In the genomic region with DNA sequence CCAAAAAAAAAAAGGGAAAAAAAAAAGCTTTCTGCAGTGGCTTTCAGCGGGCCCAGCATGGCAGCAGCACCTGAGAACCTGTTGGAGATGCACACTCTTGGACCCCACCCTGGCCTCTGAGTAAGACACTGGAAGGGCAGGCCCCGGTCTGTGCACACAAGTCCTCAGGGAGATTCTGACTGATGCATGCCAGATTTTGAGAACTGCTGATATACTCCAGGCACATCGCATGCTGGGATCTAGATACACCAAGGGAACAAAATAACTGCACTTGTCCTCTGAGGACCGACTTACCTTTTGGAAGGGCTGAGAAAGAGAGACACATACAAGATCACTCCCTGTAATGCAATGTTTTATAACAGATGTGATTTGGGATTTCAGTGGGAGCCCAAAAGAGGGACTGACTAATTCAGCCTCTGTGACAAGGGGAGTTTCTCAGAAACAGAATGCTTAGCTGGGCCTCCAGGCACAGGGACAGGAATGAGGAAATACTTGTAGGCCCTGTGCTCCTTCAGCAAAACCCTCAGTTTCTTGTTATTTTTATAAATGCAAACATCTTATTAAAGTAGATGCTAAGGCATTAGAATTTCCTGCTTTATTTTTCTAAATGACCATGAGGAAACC, we compare ENCODE assay signal across 14 cellular contexts. TPM values are rescaled to one million over a fixed set of nuclear protein-coding genes. Genes with fewer than 3 reads are reported as not detected.
DNase-seq lines count a peak whose midpoint lies in the region; ATAC-seq and TF ChIP-seq lines count a peak whose summit lies in the region.
"Had no signal": no experiment of that assay in that cellular context is flagged by ENCODE, and none has a peak within 500 bp of the region (broad histone marks: within the 10 kb centered on the region; RNA-seq: fewer than 3 reads in every experiment).

No MANE protein-coding gene starts in this region.

- intact Hi-C loops in body of pancreas (cut with DNase I) = no loop called here
- intact Hi-C loops in left cardiac atrium (cut with DNase I) = no loop called here
- intact Hi-C loops in sciatic nerve (cut with DNase I) = no loop called here

- no peaks in the 10 kb centered on the region for H3K36me3 ChIP-seq in body of pancreas (replicated peaks in 1 of 2; ENCODE audit: insufficient read depth in 1 of 2, low read depth in 2 of 2)
- H3K36me3 ChIP-seq: neutrophil had no signal

- no peaks in the 10 kb centered on the region for H3K27me3 ChIP-seq in body of pancreas

- WGBS in body of pancreas, 2 donors = 76 to 86% methylated on average over 4 of the region's 4 CpGs

- DNase-seq in AG10803 (ENCODE audit: low read depth) (peak; percentile 69), body of pancreas (no peak), left cardiac atrium (no peak), sciatic nerve (ENCODE audit: low spot score) (no peak), GM10266 (ENCODE audit: extremely low spot score) (no peak)
- DNase-seq in activated CD4-positive, alpha-beta T cell treated with anti-CD3 and anti-CD28 coated beads for 1 hour = no peak
- DNase-seq: activated T-cell treated with anti-CD3 and anti-CD28 coated beads, Interleukin-2, amount 50 U/mL, for 48 hours; NCI-H446; RPMI8226; stimulated activated CD4-positive, alpha-beta T cell treated with anti-CD3 and anti-CD28 coated beads, Interleukin-2, amount 100 ng/mL, for 48 hours had no signal

- no peak for TF ChIP-seq POLR2A in body of pancreas (IDR thresholded peaks at IDR 0.05)

- no peak for TF ChIP-seq CTCF in AG10803 (conservative IDR thresholded peaks at IDR 0.05; ENCODE audit: low read length)
- TF ChIP-seq CTCF in body of pancreas (IDR thresholded peaks at IDR 0.05) = no peak
- TF ChIP-seq CTCF in GM10266 (IDR thresholded peaks at IDR 0.05; ENCODE audit: control insufficient read depth, insufficient read depth, low read depth, missing control alignments) = no peak

- peaks cover 60% of the 10 kb centered on the region for H3K4me1 ChIP-seq in body of pancreas

- H3K4me3 ChIP-seq in AG10803 (ENCODE audit: low read length) = no peak overlapping the region
- no peak overlapping the region for H3K4me3 ChIP-seq in body of pancreas

- no peaks in the 10 kb centered on the region for H3K9me3 ChIP-seq in body of pancreas
- H3K9me3 ChIP-seq: neutrophil had no signal

- ATAC-seq in body of pancreas = no peak
- peak; percentile 61 to 72 for ATAC-seq in left cardiac atrium
- ATAC-seq in sciatic nerve = peak; percentile 53
- no peak for ATAC-seq in GM21528 (IDR thresholded peaks at IDR 0.05; ENCODE audit: low FRiP score, unreplicated experiment)
- no peak for ATAC-seq in HG02759 (IDR thresholded peaks at IDR 0.05; ENCODE audit: unreplicated experiment)

- peak overlapping the region in 3 of 4 donors; percentile 15 to 45 (median 37) for H3K27ac ChIP-seq in body of pancreas
- H3K27ac ChIP-seq: neutrophil, VCaP had no signal

RNA-seq across cellular contexts. Expression of a gene that starts 8.2 kb away (rescaled TPM):
- total RNA-seq in body of pancreas = 10 to 100 TPM; 42.5 to 44.2 TPM
- total RNA-seq in left cardiac atrium = 10 to 100 TPM; 23.3 to 26.6 TPM
- 125 TPM for total RNA-seq in sciatic nerve

Comparison
In these comparisons a context has a peak if more than half of its experiments do, and no peak if none do; other contexts are left out.
1. ATAC-seq: peak in left cardiac atrium (2 of 2) and sciatic nerve (single experiment); none in body of pancreas (single experiment), GM21528 (single experiment) and HG02759 (single experiment).